Comparison of ENCODE assay signal across 9 cellular contexts in the genomic region with DNA sequence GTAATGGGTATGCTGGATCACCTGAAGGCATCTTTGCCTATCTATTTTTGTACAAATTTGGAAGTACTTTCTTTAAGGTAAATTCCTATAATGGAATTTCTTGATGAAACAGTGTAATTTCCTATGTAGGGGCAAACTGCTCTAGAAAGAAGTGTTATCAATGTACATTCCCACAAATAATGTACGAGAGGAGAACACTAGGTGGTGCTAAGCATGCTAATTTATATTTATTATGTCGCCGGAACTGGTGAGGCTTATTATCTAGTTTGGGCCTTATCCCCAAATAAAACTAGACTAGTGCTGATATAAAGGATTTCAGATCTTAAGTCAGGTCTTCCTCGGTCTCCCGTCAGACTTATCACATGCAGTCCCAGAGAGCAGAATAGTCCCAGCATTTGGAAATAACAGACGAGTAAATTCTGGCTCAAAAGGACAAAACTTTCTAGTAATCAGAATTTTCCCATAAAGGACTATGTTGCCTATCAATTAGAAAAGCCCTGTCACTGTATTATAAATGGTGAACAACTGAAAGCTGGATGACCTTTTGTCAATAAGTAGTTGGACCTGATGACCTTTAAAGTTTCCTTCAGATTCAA.
DNase-seq lines count a peak whose midpoint lies in the region; ATAC-seq, FAIRE-seq and TF ChIP-seq lines count a peak whose summit lies in the region.
"Had no signal": no experiment of that assay in that cellular context is flagged by ENCODE, and none has a peak within 500 bp of the region (broad histone marks: within the 10 kb centered on the region; RNA-seq: fewer than 3 reads in every experiment).

No MANE protein-coding gene starts in this region.

- H3K27me3 ChIP-seq in body of pancreas = no peaks in the 10 kb centered on the region

- no peak for FAIRE-seq in RCC 7860 (lab: Jason Lieb, UNC)

- ATAC-seq in body of pancreas = peak; percentile 55
- ATAC-seq in activated T-cell treated with anti-CD3 and anti-CD28 coated beads, Interleukin-2, amount 50 U/mL, for 4 hours = no peak

- no peaks in the 10 kb centered on the region for H3K4me1 Mint-ChIP-seq in activated T-cell treated with anti-CD3 and anti-CD28 coated beads, Interleukin-2, amount 50 U/mL, for 4 hours (ENCODE audit: low read depth)
- H3K4me1 Mint-ChIP-seq: activated naive CD4-positive, alpha-beta T cell treated with anti-CD3 and anti-CD28 coated beads, Interleukin-2, amount 50 U/mL, for 24 hours had no signal

- H3K36me3 ChIP-seq in body of pancreas (replicated peaks in 1 of 2; ENCODE audit: insufficient read depth in 1 of 2, low read depth in 2 of 2) = no peaks in the 10 kb centered on the region

- no peak overlapping the region for H3K27ac ChIP-seq in body of pancreas

- TF ChIP-seq CTCF in body of pancreas (IDR thresholded peaks at IDR 0.05) = peak; percentile 19 to 73 (median 62)

- peaks cover 23% of the 10 kb centered on the region for H3K4me1 ChIP-seq in body of pancreas

- no peak overlapping the region for H3K4me3 Mint-ChIP-seq in activated T-cell treated with anti-CD3 and anti-CD28 coated beads, Interleukin-2, amount 50 U/mL, for 4 hours
- H3K4me3 Mint-ChIP-seq: activated naive CD4-positive, alpha-beta T cell treated with anti-CD3 and anti-CD28 coated beads, Interleukin-2, amount 50 U/mL, for 24 hours had no signal

- no peak for TF ChIP-seq POLR2A in body of pancreas (IDR thresholded peaks at IDR 0.05)

- no peaks in the 10 kb centered on the region for H3K9me3 ChIP-seq in body of pancreas

- H3K36me3 Mint-ChIP-seq in activated T-cell treated with anti-CD3 and anti-CD28 coated beads, Interleukin-2, amount 50 U/mL, for 4 hours (ENCODE audit: insufficient read depth) = no peaks in the 10 kb centered on the region
- H3K36me3 Mint-ChIP-seq: activated naive CD4-positive, alpha-beta T cell treated with anti-CD3 and anti-CD28 coated beads, Interleukin-2, amount 50 U/mL, for 24 hours had no signal

- intact Hi-C loops in body of pancreas (cut with DNase I) = loop anchor here (10.0 kb wide), 1 partner anchor 139 kb away; no protein-coding TSS in a partner anchor

- DNase-seq in DMS153 (lab: John Stamatoyannopoulos, UW) = peak; percentile 44
- DNase-seq in M059J (ENCODE audit: low read depth) = peak; percentile 43
- DNase-seq in body of pancreas = peak in 1 of 4 donors; percentile 37
- peak; percentile 23 for DNase-seq in midbrain (lab: John Stamatoyannopoulos, UW)
- DNase-seq in activated T-cell treated with anti-CD3 and anti-CD28 coated beads, Interleukin-2, amount 50 U/mL, for 4 hours = no peak
- no peak for DNase-seq in activated CD4-positive, alpha-beta T cell treated with anti-CD3 and anti-CD28 coated beads for 48 hours
- DNase-seq in RCC 7860 (ENCODE audit: low spot score) = no peak
- DNase-seq in NCI-H2029 (lab: John Stamatoyannopoulos, UW) = no peak

- H3K9me3 Mint-ChIP-seq in activated T-cell treated with anti-CD3 and anti-CD28 coated beads, Interleukin-2, amount 50 U/mL, for 4 hours = no peaks in the 10 kb centered on the region
- H3K9me3 Mint-ChIP-seq: activated naive CD4-positive, alpha-beta T cell treated with anti-CD3 and anti-CD28 coated beads, Interleukin-2, amount 50 U/mL, for 24 hours had no signal

- WGBS in body of pancreas, 2 donors = 17 to 18% methylated on average over 6 of the region's 6 CpGs

- peaks cover 2% of the 10 kb centered on the region for H3K27me3 Mint-ChIP-seq in activated T-cell treated with anti-CD3 and anti-CD28 coated beads, Interleukin-2, amount 50 U/mL, for 4 hours (ENCODE audit: low read depth)
- H3K27me3 Mint-ChIP-seq: activated naive CD4-positive, alpha-beta T cell treated with anti-CD3 and anti-CD28 coated beads, Interleukin-2, amount 50 U/mL, for 24 hours had no signal

- no peak overlapping the region for H3K4me3 ChIP-seq in body of pancreas

Comparison
In these comparisons a context has a peak if more than half of its experiments do, and no peak if none do; other contexts are left out.
1. DNase-seq: peak in DMS153 (single experiment), M059J (single experiment) and midbrain (single experiment); none in activated T-cell treated with anti-CD3 and anti-CD28 coated beads, Interleukin-2, amount 50 U/mL, for 4 hours (single experiment), activated CD4-positive, alpha-beta T cell treated with anti-CD3 and anti-CD28 coated beads for 48 hours (single experiment), RCC 7860 (single experiment) and NCI-H2029 (single experiment).